Comparison of ENCODE assay signal across 13 cellular contexts in the genomic region with DNA sequence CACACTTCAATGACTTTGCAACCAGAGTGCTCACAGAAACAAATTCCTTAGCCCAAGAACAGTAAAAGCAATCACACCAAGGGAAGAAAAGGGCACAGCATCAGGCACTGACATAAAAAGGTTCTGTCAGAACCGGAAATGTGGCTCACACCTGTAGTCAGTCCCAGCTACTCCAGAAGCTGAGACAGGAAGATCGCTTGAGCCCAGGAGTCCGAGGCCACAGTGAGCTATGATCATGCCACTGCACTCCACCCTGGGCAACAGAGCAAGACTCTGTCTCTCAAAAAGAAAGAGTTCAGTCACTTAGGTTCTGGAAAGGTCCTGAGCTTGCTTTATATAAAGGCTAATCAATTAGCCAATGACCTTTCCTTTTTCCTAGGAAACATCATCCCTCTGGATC. TPM values are rescaled to one million over a fixed set of nuclear protein-coding genes. Genes with fewer than 3 reads are reported as not detected.
A peak's percentile ranks its signal among the peaks of the same experiment; 100 is the strongest.
DNase-seq lines count a peak whose midpoint lies in the region; ATAC-seq and TF ChIP-seq lines count a peak whose summit lies in the region.
"Had no signal": no experiment of that assay in that cellular context is flagged by ENCODE, and none has a peak within 500 bp of the region (broad histone marks: within the 10 kb centered on the region; RNA-seq: fewer than 3 reads in every experiment).

No MANE protein-coding gene starts in this region.

- POLR2A ChIA-PET in activated CD8-positive, alpha-beta T cell treated with anti-CD3 and anti-CD28 coated beads for 36 hours (lab: Charles Lee) = interaction anchor here (1.0 to 3.4 kb wide), 7 partner anchors 9 to 22 kb away, joined by 3 to 18 read pairs (median 13); partner anchors contain the start of gene YWHAE

- no peak for ATAC-seq in activated CD8-positive, alpha-beta T cell treated with anti-CD3 and anti-CD28 coated beads for 36 hours
- peak; percentile 51 for ATAC-seq in mucosa of descending colon
- ATAC-seq in GM18867 (IDR thresholded peaks at IDR 0.05; ENCODE audit: unreplicated experiment) = no peak

- no peaks in the 10 kb centered on the region for H3K9me3 ChIP-seq in mucosa of descending colon
- no peaks in the 10 kb centered on the region for H3K9me3 ChIP-seq in BE2C

- no peaks in the 10 kb centered on the region for H3K27me3 Mint-ChIP-seq in activated naive CD4-positive, alpha-beta T cell treated with anti-CD3 and anti-CD28 coated beads, Interleukin-2, amount 50 U/mL, for 24 hours
- no peaks in the 10 kb centered on the region for H3K27me3 Mint-ChIP-seq in activated naive CD4-positive, alpha-beta T cell treated with anti-CD3 and anti-CD28 coated beads, Interleukin-2, amount 10 ng/mL, durations not matched to agents 7 days and 5 days
- no peaks in the 10 kb centered on the region for H3K27me3 Mint-ChIP-seq in activated CD8-positive, alpha-beta T cell treated with anti-CD3 and anti-CD28 coated beads for 36 hours
- H3K27me3 Mint-ChIP-seq in type B pancreatic cell = no peaks in the 10 kb centered on the region

- CTCF ChIA-PET in activated naive CD4-positive, alpha-beta T cell treated with anti-CD3 and anti-CD28 coated beads, Interleukin-2, amount 10 ng/mL, durations not matched to agents 7 days and 5 days (lab: Charles Lee) = interaction anchor here (1.2 to 5.3 kb wide), 2 partner anchors 11 to 20 kb away, joined by 4 to 34 read pairs; no protein-coding TSS in a partner anchor
- CTCF ChIA-PET in activated CD8-positive, alpha-beta T cell treated with anti-CD3 and anti-CD28 coated beads for 36 hours (lab: Charles Lee) = interaction anchor here (0.7 to 7.8 kb wide), 5 partner anchors 9 to 16 kb away, joined by 3 to 70 read pairs (median 6); no protein-coding TSS in a partner anchor

- in situ Hi-C loops in KBM-7 (cut with MboI; ENCODE audit: low pct_unique_long_range_greater_than_20kb, low sequenced_read_pairs) = no loop called here

- peaks cover 74% of the 10 kb centered on the region for H3K4me1 ChIP-seq in mucosa of descending colon (ENCODE audit: low read depth)
- H3K4me1 ChIP-seq in BE2C = no peaks in the 10 kb centered on the region

- intact Hi-C loops in activated CD8-positive, alpha-beta T cell treated with anti-CD3 and anti-CD28 coated beads for 36 hours (cut with micrococcal nuclease) = no loop called here
- intact Hi-C loops in mucosa of descending colon (cut with DNase I, micrococcal nuclease) = loop anchor here in 1 of 2 donors (10.0 kb wide), 1 partner anchor 137 kb away; the partner anchor contains the start of gene INPP5K

- peak overlapping the region; percentile 51 for H3K4me3 Mint-ChIP-seq in activated naive CD4-positive, alpha-beta T cell treated with anti-CD3 and anti-CD28 coated beads, Interleukin-2, amount 50 U/mL, for 24 hours
- no peak overlapping the region for H3K4me3 Mint-ChIP-seq in activated naive CD4-positive, alpha-beta T cell treated with anti-CD3 and anti-CD28 coated beads, Interleukin-2, amount 10 ng/mL, durations not matched to agents 7 days and 5 days
- H3K4me3 Mint-ChIP-seq in activated CD8-positive, alpha-beta T cell treated with anti-CD3 and anti-CD28 coated beads for 36 hours = no peak overlapping the region
- H3K4me3 Mint-ChIP-seq in type B pancreatic cell = no peak overlapping the region
- H3K4me3 Mint-ChIP-seq: neural crest cell had no signal

- H3K36me3 Mint-ChIP-seq in activated naive CD4-positive, alpha-beta T cell treated with anti-CD3 and anti-CD28 coated beads, Interleukin-2, amount 50 U/mL, for 24 hours = peaks cover 2% of the 10 kb centered on the region
- H3K36me3 Mint-ChIP-seq in activated naive CD4-positive, alpha-beta T cell treated with anti-CD3 and anti-CD28 coated beads, Interleukin-2, amount 10 ng/mL, durations not matched to agents 7 days and 5 days = peaks cover 20% of the 10 kb centered on the region
- H3K36me3 Mint-ChIP-seq in activated CD8-positive, alpha-beta T cell treated with anti-CD3 and anti-CD28 coated beads for 36 hours (ENCODE audit: low read depth) = peaks cover 39% of the 10 kb centered on the region
- H3K36me3 Mint-ChIP-seq in type B pancreatic cell = peaks cover 15% of the 10 kb centered on the region

- H3K27me3 ChIP-seq in BE2C = no peaks in the 10 kb centered on the region

- H3K4me1 Mint-ChIP-seq in activated naive CD4-positive, alpha-beta T cell treated with anti-CD3 and anti-CD28 coated beads, Interleukin-2, amount 50 U/mL, for 24 hours = peaks cover 91% of the 10 kb centered on the region
- peaks cover 84% of the 10 kb centered on the region for H3K4me1 Mint-ChIP-seq in activated naive CD4-positive, alpha-beta T cell treated with anti-CD3 and anti-CD28 coated beads, Interleukin-2, amount 10 ng/mL, durations not matched to agents 7 days and 5 days
- peaks cover 86% of the 10 kb centered on the region for H3K4me1 Mint-ChIP-seq in activated CD8-positive, alpha-beta T cell treated with anti-CD3 and anti-CD28 coated beads for 36 hours (ENCODE audit: low read depth)
- peaks cover 55% of the 10 kb centered on the region for H3K4me1 Mint-ChIP-seq in type B pancreatic cell (ENCODE audit: unreplicated experiment)

- no peak for DNase-seq in activated naive CD4-positive, alpha-beta T cell treated with anti-CD3 and anti-CD28 coated beads, Interleukin-2, amount 10 ng/mL, durations not matched to agents 7 days and 5 days
- DNase-seq in activated CD8-positive, alpha-beta T cell treated with anti-CD3 and anti-CD28 coated beads for 36 hours = no peak
- DNase-seq in mucosa of descending colon (no peak), type B pancreatic cell (ENCODE audit: extremely low spot score, unreplicated experiment) (no peak), KBM-7 (no peak), BE2C (no peak)
- DNase-seq: activated CD4-positive, alpha-beta T cell treated with anti-CD3 and anti-CD28 coated beads for 1 hour; EL; NCI-H1694; NCI-H774 had no signal

- H3K36me3 ChIP-seq in mucosa of descending colon (ENCODE audit: low read depth) = no peaks in the 10 kb centered on the region
- no peaks in the 10 kb centered on the region for H3K36me3 ChIP-seq in BE2C

- H3K4me3 ChIP-seq in mucosa of descending colon (no peak overlapping the region), BE2C (ENCODE audit: low read depth, low read length) (no peak overlapping the region)

- no peak for TF ChIP-seq CTCF in activated CD8-positive, alpha-beta T cell treated with anti-CD3 and anti-CD28 coated beads for 36 hours (IDR thresholded peaks at IDR 0.05)
- TF ChIP-seq CTCF in mucosa of descending colon (IDR thresholded peaks at IDR 0.05) = no peak
- TF ChIP-seq CTCF in type B pancreatic cell (conservative IDR thresholded peaks at IDR 0.05) = no peak
- TF ChIP-seq CTCF in BE2C (IDR thresholded peaks at IDR 0.05; ENCODE audit: low read depth, low read length) = no peak

- H3K9me3 Mint-ChIP-seq in activated naive CD4-positive, alpha-beta T cell treated with anti-CD3 and anti-CD28 coated beads, Interleukin-2, amount 50 U/mL, for 24 hours = no peaks in the 10 kb centered on the region
- no peaks in the 10 kb centered on the region for H3K9me3 Mint-ChIP-seq in activated naive CD4-positive, alpha-beta T cell treated with anti-CD3 and anti-CD28 coated beads, Interleukin-2, amount 10 ng/mL, durations not matched to agents 7 days and 5 days
- H3K9me3 Mint-ChIP-seq in activated CD8-positive, alpha-beta T cell treated with anti-CD3 and anti-CD28 coated beads for 36 hours = no peaks in the 10 kb centered on the region
- H3K9me3 Mint-ChIP-seq in type B pancreatic cell = no peaks in the 10 kb centered on the region
- H3K9me3 Mint-ChIP-seq: neural crest cell had no signal

- H3K27ac Mint-ChIP-seq in activated naive CD4-positive, alpha-beta T cell treated with anti-CD3 and anti-CD28 coated beads, Interleukin-2, amount 50 U/mL, for 24 hours = peak overlapping the region; percentile 80
- H3K27ac Mint-ChIP-seq in activated naive CD4-positive, alpha-beta T cell treated with anti-CD3 and anti-CD28 coated beads, Interleukin-2, amount 10 ng/mL, durations not matched to agents 7 days and 5 days = no peak overlapping the region
- peak overlapping the region; percentile 72 for H3K27ac Mint-ChIP-seq in activated CD8-positive, alpha-beta T cell treated with anti-CD3 and anti-CD28 coated beads for 36 hours
- H3K27ac Mint-ChIP-seq in type B pancreatic cell = peak overlapping the region; percentile 80

RNA-seq across cellular contexts. Expression of gene YWHAE, which starts 22.7 kb away (rescaled TPM):
- total RNA-seq in activated CD8-positive, alpha-beta T cell treated with anti-CD3 and anti-CD28 coated beads for 36 hours = 100 to 1,000 TPM; 425 to 440 TPM
- total RNA-seq in mucosa of descending colon (100 to 1,000 TPM; 370 to 494 (median 380) TPM), type B pancreatic cell (ENCODE audit: low replicate concordance) (674 and 773 TPM in 2 replicates)
- 609 TPM for polyA plus RNA-seq in BE2C (2012; ENCODE audit: insufficient read depth, insufficient read length, low read depth)
